ENCODE assay signal across 23 cellular contexts in genomic region chr20:25103526-25103925, GRCh38. TPM values are rescaled to one million over a fixed set of nuclear protein-coding genes. Genes with fewer than 3 reads are reported as not detected.
"Had no signal": no experiment of that assay in that cellular context is flagged by ENCODE, and none has a peak within 500 bp of the region (broad histone marks: within the 10 kb centered on the region; RNA-seq: fewer than 3 reads in every experiment).

No MANE protein-coding gene starts in this region.

- H3K36me3 ChIP-seq: MG63, SJCRH30 had no signal

- H3K4me3 ChIP-seq: MG63, SJCRH30 had no signal

- H3K4me1 ChIP-seq: SJCRH30 had no signal

- ATAC-seq: Right ventricle myocardium inferior, SK-N-SH treated with all-trans-retinoic acid at 6 μM for 48 hours had no signal

- H3K27me3 ChIP-seq: MG63, SJCRH30 had no signal

- DNase-seq: IMR-90, Karpas-422, KG1, MG63, NCI-H1092, NCI-H1105 treated with DMSO at 0.1 percent for 48 hours, NCI-H1417 treated with DMSO at 0.1 percent for 48 hours, NCI-H146, NCI-H1694 treated with DMSO at 0.1 percent for 48 hours, NCI-H1930, NCI-H2081, NCI-H2107, NCI-H2227 treated with DMSO at 0.1 percent for 48 hours, NCI-H524 treated with DMSO at 0.1 percent for 48 hours, NCI-H69, NCI-H774, SHP77 treated with DMSO at 0.1 percent for 48 hours, SJCRH30 had no signal

- H3K9me3 ChIP-seq: MG63, SJCRH30 had no signal

- H3K27ac ChIP-seq: RWPE1, SJCRH30 had no signal

RNA-seq across cellular contexts. Expression of gene VSX1, which starts 21.6 kb away (rescaled TPM):
- total RNA-seq: HT-29, IMR-90, NCI-H460 had no signal
